Comparison of ENCODE assay signal across 8 cellular contexts in the genomic region with DNA sequence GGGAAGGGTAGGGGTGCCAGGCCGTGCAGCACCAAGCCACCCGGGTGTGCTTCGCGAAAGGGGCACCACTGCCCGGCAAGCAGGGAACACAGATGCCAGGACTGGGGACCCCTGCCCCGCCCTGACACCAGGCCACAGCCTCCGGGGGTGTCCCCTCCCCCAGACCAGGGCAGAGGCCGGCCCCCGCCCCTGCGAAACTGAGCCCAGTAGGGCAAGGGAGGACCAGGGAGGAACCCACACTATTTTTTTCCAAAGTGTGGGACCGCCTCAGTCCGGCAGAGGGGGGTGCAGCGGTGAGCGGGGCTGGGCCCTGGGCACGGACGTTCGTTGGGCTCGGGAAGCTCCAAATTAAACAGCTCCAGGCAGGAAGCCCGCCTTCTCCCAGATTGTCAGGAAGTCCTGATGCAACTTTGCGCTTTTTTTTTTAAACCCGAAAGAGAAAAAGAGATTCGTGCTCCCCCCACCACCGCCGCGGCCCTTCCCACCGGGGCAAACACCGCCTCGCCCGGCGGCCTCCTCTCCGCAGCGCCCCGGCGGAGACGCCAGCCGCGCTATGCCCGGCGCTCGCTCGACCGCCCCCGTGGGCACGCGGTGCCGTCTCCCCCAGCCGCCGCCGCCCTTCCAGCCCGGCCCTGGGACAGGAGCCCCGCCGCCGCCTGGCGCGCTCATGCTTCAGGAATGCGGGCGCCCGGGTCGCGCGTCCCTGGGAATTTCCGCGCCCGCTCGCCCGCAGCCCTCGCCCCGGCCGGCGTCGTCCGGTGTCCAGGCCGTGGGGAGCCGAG. TPM values are rescaled to one million over a fixed set of nuclear protein-coding genes. Genes with fewer than 3 reads are reported as not detected.
DNase-seq lines count a peak whose midpoint lies in the region; ATAC-seq and TF ChIP-seq lines count a peak whose summit lies in the region.

No MANE protein-coding gene starts in this region.

- H3K4me3 ChIP-seq in liver (ENCODE audit: low read depth in 1 of 3, low read length in 3 of 3) (peak overlapping the region; percentile 14 to 91 (median 57)), stomach (peak overlapping the region; percentile 70 to 89 (median 80))

- TF ChIP-seq CTCF in liver (IDR thresholded peaks at IDR 0.05; ENCODE audit: low read depth, low read length, missing input control) = peak; percentile 42
- TF ChIP-seq CTCF in stomach (IDR thresholded peaks at IDR 0.05) = peak in 5 of 7 experiments; percentile 35 to 61 (median 39)

- no peak for TF ChIP-seq POLR2A in stomach (IDR thresholded peaks at IDR 0.05)

- WGBS in liver = 4% methylated on average over 74 of the region's 74 CpGs
- 1 to 6% (median 3%) methylated on average over 27 to 74 of the region's 74 CpGs for WGBS in stomach, 5 donors

- peak; percentile 26 to 68 for TF ChIP-seq RAD21 in liver (IDR thresholded peaks at IDR 0.05)

- intact Hi-C loops in stomach (cut with DNase I; ENCODE audit: low total_unique reads) = no loop called here

- no peak for TF ChIP-seq EP300 in stomach (IDR thresholded peaks at IDR 0.05)

- H3K27me3 ChIP-seq in liver (ENCODE audit: control insufficient read depth in 4 of 4, insufficient read depth in 4 of 4, low read length in 3 of 4) (no peaks in the 10 kb centered on the region), stomach (no peaks in the 10 kb centered on the region)

- H3K4me1 ChIP-seq in liver (ENCODE audit: control insufficient read depth in 4 of 4, insufficient read depth in 4 of 4, low read length in 3 of 4) (peaks cover 19 to 67% (median 46%) of the 10 kb centered on the region in 4 donors), stomach (peaks cover 51 to 57% (median 56%) of the 10 kb centered on the region in 4 donors)

- H3K36me3 ChIP-seq in liver (ENCODE audit: control insufficient read depth in 4 of 4, insufficient read depth in 3 of 4, low read depth in 1 of 4, low read length in 3 of 4) (no peaks in the 10 kb centered on the region), stomach (no peaks in the 10 kb centered on the region)

- H3K27ac ChIP-seq in liver (ENCODE audit: low read depth in 1 of 2, low read length in 2 of 2) (peak overlapping the region; percentile 50 to 90), stomach (peak overlapping the region; percentile 72 to 98 (median 90))

- ATAC-seq in HG03521 (IDR thresholded peaks at IDR 0.05; ENCODE audit: unreplicated experiment) = peak; percentile 9
- ATAC-seq in HG02623 (IDR thresholded peaks at IDR 0.05; ENCODE audit: unreplicated experiment) = no peak

- H3K9ac ChIP-seq in liver (ENCODE audit: low read depth in 1 of 2, low read length in 2 of 2) = peak overlapping the region in 1 of 2 donors; percentile 28

- H3K9me3 ChIP-seq in liver (ENCODE audit: control insufficient read depth in 4 of 4, low read length in 3 of 4) (no peaks in the 10 kb centered on the region), stomach (no peaks in the 10 kb centered on the region)

- peak; percentile 61 for DNase-seq in ELF-1 (ENCODE audit: low read depth, low spot score)
- peak; percentile 41 for DNase-seq in T-helper 9 cell
- peak; percentile 75 for DNase-seq in dedifferentiated amniotic fluid mesenchymal stem cell (ENCODE audit: extremely low spot score)
- peak; percentile 66 for DNase-seq in stomach
- no peak for DNase-seq in NCI-H1436 treated with DMSO at 0.1 percent for 48 hours (lab: John Stamatoyannopoulos, UW)

TF ChIP-seq in liver, 16 proteins besides CTCF, POLR2A, EP300 and RAD21:
- TF ChIP-seq HNF4G (IDR thresholded peaks at IDR 0.05) (no peak), GABPA (IDR thresholded peaks at IDR 0.05 in 1 of 2, conservative IDR thresholded peaks at IDR 0.05 in 1 of 2) (no peak), NR2F2 (IDR thresholded peaks at IDR 0.05) (no peak), FOXA1 (IDR thresholded peaks at IDR 0.05) (no peak), JUND (IDR thresholded peaks at IDR 0.05) (no peak), RXRA (IDR thresholded peaks at IDR 0.05) (no peak)
- TF ChIP-seq, protein P1, sequence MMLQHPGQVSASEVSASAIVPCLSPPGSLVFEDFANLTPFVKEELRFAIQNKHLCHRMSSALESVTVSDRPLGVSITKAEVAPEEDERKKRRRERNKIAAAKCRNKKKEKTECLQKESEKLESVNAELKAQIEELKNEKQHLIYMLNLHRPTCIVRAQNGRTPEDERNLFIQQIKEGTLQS (IDR thresholded peaks at IDR 0.05) = no peak

RNA-seq across cellular contexts. Expression of gene PIEZO1, which starts 0.8 kb away (rescaled TPM):
- total RNA-seq in liver (10 to 100 TPM; 59.7 to 74.7 TPM), stomach (100 to 1,000 TPM in 4 of 5 donors, 10 to 100 TPM in 1; 81.7 to 171 (median 128) TPM)
- polyA plus RNA-seq in liver (10 to 100 TPM; 15.3 to 58.7 TPM), stomach (100 to 1,000 TPM in 1 of 3 donors, 10 to 100 TPM in 2; 43.7 to 153 (median 49.1) TPM)

RNA-seq across cellular contexts. Expression of gene CDT1, which starts 19.3 kb away (rescaled TPM):
- 10 to 100 TPM in 1 of 2 donors, under 1 TPM in 1; 0.08 to 37.6 TPM for total RNA-seq in liver
- 1 to 10 TPM in 1 of 2 donors, under 1 TPM in 1; 0.11 to 1.8 TPM for polyA plus RNA-seq in liver
- 100 to 1,000 TPM in 1 of 5 donors, 10 to 100 TPM in 1, 1 to 10 TPM in 3; 1.5 to 147 (median 8.7) TPM for total RNA-seq in stomach
- 1 to 10 TPM; 3.2 to 5.2 (median 4.1) TPM for polyA plus RNA-seq in stomach

RNA-seq across cellular contexts. Expression of gene APRT, which starts 27.5 kb away (rescaled TPM):
- total RNA-seq in liver (10 to 100 TPM; 27.9 to 35.5 TPM), stomach (100 to 1,000 TPM in 2 of 5 donors, 10 to 100 TPM in 3; 18.1 to 340 (median 85.3) TPM)
- polyA plus RNA-seq in liver (100 to 1,000 TPM; 153 to 160 TPM), stomach (100 to 1,000 TPM; 224 to 250 (median 241) TPM)
